Comparison of ENCODE assay signal across 1 cellular context in genomic region chr18:79479114-79479760, GRCh38.
TF ChIP-seq lines count a peak whose summit lies in the region.

No MANE protein-coding gene starts in this region.

TF ChIP-seq in H1, 55 proteins besides CTCF, POLR2A, EP300 and RAD21:
- TF ChIP-seq CHD2 (IDR thresholded peaks at IDR 0.05; ENCODE audit: low read length): no peak
- no peak for TF ChIP-seq CBX8 (IDR thresholded peaks at IDR 0.05; ENCODE audit: borderline replicate concordance, low read depth, low read length)
- TF ChIP-seq POU5F1 (IDR thresholded peaks at IDR 0.05; ENCODE audit: low read depth, low read length): no peak
- TF ChIP-seq MAX (IDR thresholded peaks at IDR 0.05): no peak
- no peak for TF ChIP-seq HDAC2 (IDR thresholded peaks at IDR 0.05; ENCODE audit: borderline replicate concordance in 1 of 2, low read depth in 2 of 2, low read length in 2 of 2)
- no peak for TF ChIP-seq HDAC6 (IDR thresholded peaks at IDR 0.05; ENCODE audit: low read depth, low read length)
- no peak for TF ChIP-seq SP2 (IDR thresholded peaks at IDR 0.05; ENCODE audit: low read length)
- no peak for TF ChIP-seq PHF8 (conservative IDR thresholded peaks at IDR 0.05; ENCODE audit: low read depth, low read length)
- no peak for TF ChIP-seq E2F6 (IDR thresholded peaks at IDR 0.05)
- TF ChIP-seq EGR1 (IDR thresholded peaks at IDR 0.05; ENCODE audit: borderline replicate concordance, low read depth, low read length): no peak
- no peak for TF ChIP-seq RFX5 (IDR thresholded peaks at IDR 0.05; ENCODE audit: borderline replicate concordance, low read depth, low read length)
- TF ChIP-seq SP1 (IDR thresholded peaks at IDR 0.05; ENCODE audit: low read depth, low read length): no peak
TF ChIP-seq in H1: peak in this region for 0.
